In the genomic region with DNA sequence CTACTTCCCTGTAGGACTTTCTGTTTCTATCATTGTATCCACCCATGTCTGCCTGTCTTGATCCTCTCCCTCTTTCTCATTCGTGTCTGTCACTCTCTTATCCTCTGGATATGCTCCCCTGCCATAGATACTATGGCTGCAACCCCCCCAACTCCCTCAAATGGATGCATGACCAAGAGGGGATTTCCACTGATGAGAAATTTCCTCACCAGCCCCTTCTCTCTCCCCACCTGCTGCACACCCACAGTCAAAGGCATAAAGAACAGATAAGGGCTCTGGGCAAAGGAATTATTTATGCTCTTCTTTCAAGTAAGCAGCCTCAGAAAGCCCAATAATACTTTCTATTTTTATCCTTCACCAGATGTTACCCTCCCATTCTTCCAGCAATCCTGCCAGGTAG, we compare ENCODE assay signal across 1 cellular context.
TF ChIP-seq lines count a peak whose summit lies in the region.

No MANE protein-coding gene starts in this region.

TF ChIP-seq in H1, 55 proteins besides CTCF, POLR2A, EP300 and RAD21 (continued from another document):
- TF ChIP-seq SP4 (IDR thresholded peaks at IDR 0.05; ENCODE audit: low read length) = no peak
